8 cellular contexts compared by ENCODE assay signal in the genomic region with DNA sequence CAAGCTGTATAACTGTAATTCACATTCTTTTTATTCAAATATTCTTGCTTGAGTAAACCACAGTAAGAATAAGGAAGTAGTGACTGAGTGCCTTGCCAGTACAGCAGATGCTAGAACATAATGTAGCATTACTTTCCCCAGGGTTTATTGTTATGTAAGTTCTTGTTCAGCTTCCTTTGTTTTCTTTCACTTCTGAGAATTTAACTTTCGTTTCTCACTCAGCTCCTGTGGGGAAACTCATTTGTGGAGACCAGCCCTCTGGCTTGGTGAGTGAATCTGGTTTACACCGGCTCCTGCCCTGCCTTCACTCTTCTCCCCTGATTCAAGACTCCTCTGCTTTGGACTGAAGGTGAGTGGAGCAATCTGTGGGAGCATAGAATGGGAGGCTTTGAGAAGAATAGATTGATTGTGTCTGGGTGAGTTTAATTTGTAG. TPM values are rescaled to one million over a fixed set of nuclear protein-coding genes. Genes with fewer than 3 reads are reported as not detected.
DNase-seq lines count a peak whose midpoint lies in the region; ATAC-seq and TF ChIP-seq lines count a peak whose summit lies in the region.

TRIM22 (plus strand) TSS at position 240 of the 433 bp plus-strand sequence. CDS start 6,443 bp downstream, outside the sequence.

- peaks cover 31% of the 10 kb centered on the region for H3K36me3 Mint-ChIP-seq in activated naive CD8-positive, alpha-beta T cell treated with anti-CD3 and anti-CD28 coated beads for 36 hours

- no peaks in the 10 kb centered on the region for H3K79me2 ChIP-seq in PC-3 (ENCODE audit: low read length)

- TF ChIP-seq CTCF in RWPE2 (IDR thresholded peaks at IDR 0.05; ENCODE audit: poor library complexity, severe bottlenecking) (no peak), PC-3 (conservative IDR thresholded peaks at IDR 0.05; ENCODE audit: low read depth, low read length) (no peak)

- BruUV-seq in PC-3 (replicated peaks; lab: Mats Ljungman, UMichigan): no TSS peak

- H3K9me2 ChIP-seq in PC-3 (replicated peaks; ENCODE audit: low read length): no peaks in the 10 kb centered on the region

- H3K27ac Mint-ChIP-seq in activated naive CD8-positive, alpha-beta T cell treated with anti-CD3 and anti-CD28 coated beads for 36 hours: peak within 1 kb of the TSS; percentile 95

- no peaks in the 10 kb centered on the region for H3K36me3 ChIP-seq in RWPE2 (ENCODE audit: low read depth)
- no peaks in the 10 kb centered on the region for H3K36me3 ChIP-seq in PC-3 (ENCODE audit: low read depth, low read length)

- H3K4me1 Mint-ChIP-seq in activated naive CD8-positive, alpha-beta T cell treated with anti-CD3 and anti-CD28 coated beads for 36 hours: peaks cover 38% of the 10 kb centered on the region

- POLR2A ChIA-PET in PC-3 (lab: Charles Lee; ENCODE audit: unreplicated experiment): no interaction called here

- no peaks in the 10 kb centered on the region for H4K20me1 ChIP-seq in PC-3 (ENCODE audit: low read length)

- peak within 1 kb of the TSS; percentile 7 for H3K4me3 ChIP-seq in RWPE2 (ENCODE audit: severe bottlenecking)
- no peak within 1 kb of the TSS for H3K4me3 ChIP-seq in PC-3 (ENCODE audit: low read length)

- no peak within 1 kb of the TSS for H3K27ac ChIP-seq in RWPE2 (ENCODE audit: poor library complexity, severe bottlenecking)
- no peak within 1 kb of the TSS for H3K27ac ChIP-seq in PC-3 (ENCODE audit: low read length)

- H3K4me3 Mint-ChIP-seq in activated naive CD8-positive, alpha-beta T cell treated with anti-CD3 and anti-CD28 coated beads for 36 hours: peak within 1 kb of the TSS; percentile 89

- H3K9me3 Mint-ChIP-seq in activated naive CD8-positive, alpha-beta T cell treated with anti-CD3 and anti-CD28 coated beads for 36 hours: no peaks in the 10 kb centered on the region

- H3F3A ChIP-seq in PC-3 (ENCODE audit: low read length, unreplicated experiment): no peaks in the 10 kb centered on the region

- intact Hi-C loops in Right ventricle myocardium superior (cut with DNase I): no loop called here
- intact Hi-C loops in posterior vena cava (cut with DNase I): loop anchor here (10.0 kb wide), 1 partner anchor 65 kb away; the partner anchor contains the start of gene TRIM34 (in 2 of the 2)
- intact Hi-C loops in PC-3 (cut with micrococcal nuclease): no loop called here

- CTCF ChIA-PET in PC-3 (lab: Charles Lee): interaction anchor here (0.6 kb wide), 1 partner anchor 884 kb away, joined by 14 read pairs; no protein-coding TSS in a partner anchor

- no peaks in the 10 kb centered on the region for H3K9me3 ChIP-seq in RWPE2 (ENCODE audit: severe bottlenecking)
- H3K9me3 ChIP-seq in PC-3 (ENCODE audit: low read length): no peaks in the 10 kb centered on the region

- no peak within 1 kb of the TSS for H3K9ac ChIP-seq in PC-3 (ENCODE audit: low read length)

- ATAC-seq in GM18517 (IDR thresholded peaks at IDR 0.05; ENCODE audit: unreplicated experiment) (peak; percentile 90), HG02885 (IDR thresholded peaks at IDR 0.05; ENCODE audit: poor library complexity, unreplicated experiment) (peak; percentile 73), RWPE2 (ENCODE audit: low read depth) (peak; percentile 13; the same call in 2 of the 3 replicates), Right ventricle myocardium superior (ENCODE audit: poor library complexity) (peak; percentile 79), PC-3 (no peak)

- H3K4me1 ChIP-seq in RWPE2 (ENCODE audit: insufficient read depth, poor library complexity, severe bottlenecking) (peaks cover 20% of the 10 kb centered on the region), PC-3 (ENCODE audit: insufficient read depth, low read length) (peaks cover 4% of the 10 kb centered on the region; the same call in 1 of the 2 replicates)

- H3K27me3 Mint-ChIP-seq in activated naive CD8-positive, alpha-beta T cell treated with anti-CD3 and anti-CD28 coated beads for 36 hours: no peaks in the 10 kb centered on the region

- H3K4me2 ChIP-seq in PC-3 (ENCODE audit: low read length): no peak within 1 kb of the TSS

- DNase-seq in RWPE2 (ENCODE audit: low spot score) (no peak), Right ventricle myocardium superior (no peak), posterior vena cava (ENCODE audit: low spot score) (no peak), PC-3 (no peak), COLO668 (lab: John Stamatoyannopoulos, UW; ENCODE audit: unreplicated experiment) (no peak)
- DNase-seq in activated naive CD8-positive, alpha-beta T cell treated with anti-CD3 and anti-CD28 coated beads for 36 hours: peak; percentile 57

- no peak within 1 kb of the TSS for H2AFZ ChIP-seq in PC-3 (ENCODE audit: low read length)

- no peaks in the 10 kb centered on the region for H3K27me3 ChIP-seq in RWPE2 (ENCODE audit: insufficient read depth, poor library complexity, severe bottlenecking)
- H3K27me3 ChIP-seq in PC-3 (ENCODE audit: low read length): no peaks in the 10 kb centered on the region; the same call in 1 of the 2 replicates

RNA-seq across cellular contexts. Expression of gene TRIM22, which starts in this region (rescaled TPM):
- 100 to 1,000 TPM; 141 to 143 TPM for total RNA-seq in activated naive CD8-positive, alpha-beta T cell treated with anti-CD3 and anti-CD28 coated beads for 36 hours
- total RNA-seq in Right ventricle myocardium superior (18.2 TPM), posterior vena cava (10 to 100 TPM; 40.7 to 60.4 TPM), PC-3 (2014; rRNA removed) (not detected in 2 replicates)

Comparison
In these comparisons a context has a peak if more than half of its experiments do, and no peak if none do; other contexts are left out.
1. RNA of gene TRIM22 (total RNA-seq): 141 to 143 TPM in activated naive CD8-positive, alpha-beta T cell treated with anti-CD3 and anti-CD28 coated beads for 36 hours, 40.7 to 60.4 TPM in posterior vena cava and 18.2 TPM in Right ventricle myocardium superior (single experiment); not detected in PC-3; every median in the first group is over 10 times any median in the second.
2. intact Hi-C loops: an anchor here in posterior vena cava (10.0 kb wide); none called in Right ventricle myocardium superior and PC-3.